2 cellular contexts compared by ENCODE assay signal in the genomic region with DNA sequence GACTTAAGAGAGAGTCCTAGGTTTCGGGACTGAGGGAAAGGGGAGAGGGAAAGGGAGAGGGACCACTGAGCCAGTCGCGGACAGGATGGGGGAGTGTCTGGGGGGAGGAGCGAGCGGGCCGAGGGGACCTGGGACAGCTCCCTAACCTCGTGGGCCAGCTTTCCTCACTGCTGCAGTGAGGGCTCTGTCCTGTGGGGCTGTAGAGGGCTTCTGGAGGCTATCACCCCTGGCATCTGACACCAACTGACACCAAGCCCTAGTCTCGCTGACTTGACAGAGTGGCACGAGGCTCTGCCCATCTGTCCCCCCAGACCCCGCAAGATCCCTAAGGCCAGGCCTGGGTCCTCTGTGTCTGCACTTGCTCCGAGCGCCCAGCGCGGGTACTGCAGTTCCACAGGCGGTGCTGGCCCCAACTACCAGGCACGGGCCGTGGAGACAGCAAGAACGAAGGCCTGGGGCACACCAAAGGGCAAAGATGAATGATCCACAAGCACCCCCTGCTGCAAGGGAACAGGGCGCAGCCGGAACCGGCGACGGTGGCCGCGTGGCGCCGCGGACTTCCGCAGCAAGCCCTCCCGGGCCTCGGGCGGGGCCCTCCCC.
TF ChIP-seq lines count a peak whose summit lies in the region.

No MANE protein-coding gene starts in this region.

TF ChIP-seq in A549, 52 proteins besides CTCF, POLR2A, EP300 and RAD21:
- TF ChIP-seq HOXA7 (CRISPR knock-in tag; IDR thresholded peaks at IDR 0.05) (no peak), BHLHE40 (IDR thresholded peaks at IDR 0.05; ENCODE audit: low read depth, low read length) (no peak), TFCP2L1 (CRISPR knock-in tag; IDR thresholded peaks at IDR 0.05) (no peak), RARB (CRISPR knock-in tag; IDR thresholded peaks at IDR 0.05) (no peak), MYC (IDR thresholded peaks at IDR 0.05; ENCODE audit: borderline replicate concordance, low read length) (peak; percentile 63)
- TF ChIP-seq, protein P1, sequence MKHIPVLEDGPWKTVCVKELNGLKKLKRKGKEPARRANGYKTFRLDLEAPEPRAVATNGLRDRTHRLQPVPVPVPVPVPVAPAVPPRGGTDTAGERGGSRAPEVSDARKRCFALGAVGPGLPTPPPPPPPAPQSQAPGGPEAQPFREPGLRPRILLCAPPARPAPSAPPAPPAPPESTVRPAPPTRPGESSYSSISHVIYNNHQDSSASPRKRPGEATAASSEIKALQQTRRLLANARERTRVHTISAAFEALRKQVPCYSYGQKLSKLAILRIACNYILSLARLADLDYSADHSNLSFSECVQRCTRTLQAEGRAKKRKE (CRISPR knock-in tag; IDR thresholded peaks at IDR 0.05; ENCODE audit: low read depth): no peak
- TF ChIP-seq, protein P2, sequence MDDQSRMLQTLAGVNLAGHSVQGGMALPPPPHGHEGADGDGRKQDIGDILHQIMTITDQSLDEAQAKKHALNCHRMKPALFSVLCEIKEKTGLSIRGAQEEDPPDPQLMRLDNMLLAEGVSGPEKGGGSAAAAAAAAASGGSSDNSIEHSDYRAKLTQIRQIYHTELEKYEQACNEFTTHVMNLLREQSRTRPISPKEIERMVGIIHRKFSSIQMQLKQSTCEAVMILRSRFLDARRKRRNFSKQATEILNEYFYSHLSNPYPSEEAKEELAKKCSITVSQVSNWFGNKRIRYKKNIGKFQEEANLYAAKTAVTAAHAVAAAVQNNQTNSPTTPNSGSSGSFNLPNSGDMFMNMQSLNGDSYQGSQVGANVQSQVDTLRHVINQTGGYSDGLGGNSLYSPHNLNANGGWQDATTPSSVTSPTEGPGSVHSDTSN (IDR thresholded peaks at IDR 0.05): no peak
- TF ChIP-seq, protein P3, sequence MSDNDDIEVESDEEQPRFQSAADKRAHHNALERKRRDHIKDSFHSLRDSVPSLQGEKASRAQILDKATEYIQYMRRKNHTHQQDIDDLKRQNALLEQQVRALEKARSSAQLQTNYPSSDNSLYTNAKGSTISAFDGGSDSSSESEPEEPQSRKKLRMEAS (IDR thresholded peaks at IDR 0.05): peak; percentile 61
- TF ChIP-seq, protein P4, sequence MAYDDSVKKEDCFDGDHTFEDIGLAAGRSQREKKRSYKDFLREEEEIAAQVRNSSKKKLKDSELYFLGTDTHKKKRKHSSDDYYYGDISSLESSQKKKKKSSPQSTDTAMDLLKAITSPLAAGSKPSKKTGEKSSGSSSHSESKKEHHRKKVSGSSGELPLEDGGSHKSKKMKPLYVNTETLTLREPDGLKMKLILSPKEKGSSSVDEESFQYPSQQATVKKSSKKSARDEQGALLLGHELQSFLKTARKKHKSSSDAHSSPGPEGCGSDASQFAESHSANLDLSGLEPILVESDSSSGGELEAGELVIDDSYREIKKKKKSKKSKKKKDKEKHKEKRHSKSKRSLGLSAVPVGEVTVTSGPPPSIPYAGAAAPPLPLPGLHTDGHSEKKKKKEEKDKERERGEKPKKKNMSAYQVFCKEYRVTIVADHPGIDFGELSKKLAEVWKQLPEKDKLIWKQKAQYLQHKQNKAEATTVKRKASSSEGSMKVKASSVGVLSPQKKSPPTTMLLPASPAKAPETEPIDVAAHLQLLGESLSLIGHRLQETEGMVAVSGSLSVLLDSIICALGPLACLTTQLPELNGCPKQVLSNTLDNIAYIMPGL (CRISPR knock-in tag; IDR thresholded peaks at IDR 0.05; ENCODE audit: borderline replicate concordance): no peak
- TF ChIP-seq, protein P5, sequence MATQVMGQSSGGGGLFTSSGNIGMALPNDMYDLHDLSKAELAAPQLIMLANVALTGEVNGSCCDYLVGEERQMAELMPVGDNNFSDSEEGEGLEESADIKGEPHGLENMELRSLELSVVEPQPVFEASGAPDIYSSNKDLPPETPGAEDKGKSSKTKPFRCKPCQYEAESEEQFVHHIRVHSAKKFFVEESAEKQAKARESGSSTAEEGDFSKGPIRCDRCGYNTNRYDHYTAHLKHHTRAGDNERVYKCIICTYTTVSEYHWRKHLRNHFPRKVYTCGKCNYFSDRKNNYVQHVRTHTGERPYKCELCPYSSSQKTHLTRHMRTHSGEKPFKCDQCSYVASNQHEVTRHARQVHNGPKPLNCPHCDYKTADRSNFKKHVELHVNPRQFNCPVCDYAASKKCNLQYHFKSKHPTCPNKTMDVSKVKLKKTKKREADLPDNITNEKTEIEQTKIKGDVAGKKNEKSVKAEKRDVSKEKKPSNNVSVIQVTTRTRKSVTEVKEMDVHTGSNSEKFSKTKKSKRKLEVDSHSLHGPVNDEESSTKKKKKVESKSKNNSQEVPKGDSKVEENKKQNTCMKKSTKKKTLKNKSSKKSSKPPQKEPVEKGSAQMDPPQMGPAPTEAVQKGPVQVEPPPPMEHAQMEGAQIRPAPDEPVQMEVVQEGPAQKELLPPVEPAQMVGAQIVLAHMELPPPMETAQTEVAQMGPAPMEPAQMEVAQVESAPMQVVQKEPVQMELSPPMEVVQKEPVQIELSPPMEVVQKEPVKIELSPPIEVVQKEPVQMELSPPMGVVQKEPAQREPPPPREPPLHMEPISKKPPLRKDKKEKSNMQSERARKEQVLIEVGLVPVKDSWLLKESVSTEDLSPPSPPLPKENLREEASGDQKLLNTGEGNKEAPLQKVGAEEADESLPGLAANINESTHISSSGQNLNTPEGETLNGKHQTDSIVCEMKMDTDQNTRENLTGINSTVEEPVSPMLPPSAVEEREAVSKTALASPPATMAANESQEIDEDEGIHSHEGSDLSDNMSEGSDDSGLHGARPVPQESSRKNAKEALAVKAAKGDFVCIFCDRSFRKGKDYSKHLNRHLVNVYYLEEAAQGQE (IDR thresholded peaks at IDR 0.05): peak; percentile 47; the same call in 1 of the 2 replicates

TF ChIP-seq in K562, 482 proteins besides CTCF, POLR2A, EP300 and RAD21 (continues in another document):
- TF ChIP-seq HDAC1 (IDR thresholded peaks at IDR 0.05): peak in 1 of 2 experiments; percentile 95; a peak in 2 of 4 replicates
- TF ChIP-seq NCOR1 (IDR thresholded peaks at IDR 0.05): no peak
- no peak for TF ChIP-seq NR1H2 (CRISPR knock-in tag; IDR thresholded peaks at IDR 0.05)
- TF ChIP-seq, protein P6, sequence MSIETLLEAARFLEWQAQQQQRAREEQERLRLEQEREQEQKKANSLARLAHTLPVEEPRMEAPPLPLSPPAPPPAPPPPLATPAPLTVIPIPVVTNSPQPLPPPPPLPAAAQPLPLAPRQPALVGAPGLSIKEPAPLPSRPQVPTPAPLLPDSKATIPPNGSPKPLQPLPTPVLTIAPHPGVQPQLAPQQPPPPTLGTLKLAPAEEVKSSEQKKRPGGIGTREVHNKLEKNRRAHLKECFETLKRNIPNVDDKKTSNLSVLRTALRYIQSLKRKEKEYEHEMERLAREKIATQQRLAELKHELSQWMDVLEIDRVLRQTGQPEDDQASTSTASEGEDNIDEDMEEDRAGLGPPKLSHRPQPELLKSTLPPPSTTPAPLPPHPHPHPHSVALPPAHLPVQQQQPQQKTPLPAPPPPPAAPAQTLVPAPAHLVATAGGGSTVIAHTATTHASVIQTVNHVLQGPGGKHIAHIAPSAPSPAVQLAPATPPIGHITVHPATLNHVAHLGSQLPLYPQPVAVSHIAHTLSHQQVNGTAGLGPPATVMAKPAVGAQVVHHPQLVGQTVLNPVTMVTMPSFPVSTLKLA (conservative IDR thresholded peaks at IDR 0.05): peak; percentile 94 to 98
- TF ChIP-seq NCOA4 (IDR thresholded peaks at IDR 0.05; ENCODE audit: partially characterized antibody): no peak
- TF ChIP-seq SPI1 (IDR thresholded peaks at IDR 0.05; ENCODE audit: borderline replicate concordance, low read depth, low read length): 0 out of 2 replicates have a peak, but pooled peaks have one; percentile 15
- TF ChIP-seq MAZ (CRISPR knock-in tag; conservative IDR thresholded peaks at IDR 0.05 in 1 of 2, IDR thresholded peaks at IDR 0.05 in 1 of 2): peak in 1 of 2 experiments; percentile 53; a peak in 1 of 4 replicates
- no peak for TF ChIP-seq SIN3B (IDR thresholded peaks at IDR 0.05; ENCODE audit: low read depth)
- TF ChIP-seq, protein P7, sequence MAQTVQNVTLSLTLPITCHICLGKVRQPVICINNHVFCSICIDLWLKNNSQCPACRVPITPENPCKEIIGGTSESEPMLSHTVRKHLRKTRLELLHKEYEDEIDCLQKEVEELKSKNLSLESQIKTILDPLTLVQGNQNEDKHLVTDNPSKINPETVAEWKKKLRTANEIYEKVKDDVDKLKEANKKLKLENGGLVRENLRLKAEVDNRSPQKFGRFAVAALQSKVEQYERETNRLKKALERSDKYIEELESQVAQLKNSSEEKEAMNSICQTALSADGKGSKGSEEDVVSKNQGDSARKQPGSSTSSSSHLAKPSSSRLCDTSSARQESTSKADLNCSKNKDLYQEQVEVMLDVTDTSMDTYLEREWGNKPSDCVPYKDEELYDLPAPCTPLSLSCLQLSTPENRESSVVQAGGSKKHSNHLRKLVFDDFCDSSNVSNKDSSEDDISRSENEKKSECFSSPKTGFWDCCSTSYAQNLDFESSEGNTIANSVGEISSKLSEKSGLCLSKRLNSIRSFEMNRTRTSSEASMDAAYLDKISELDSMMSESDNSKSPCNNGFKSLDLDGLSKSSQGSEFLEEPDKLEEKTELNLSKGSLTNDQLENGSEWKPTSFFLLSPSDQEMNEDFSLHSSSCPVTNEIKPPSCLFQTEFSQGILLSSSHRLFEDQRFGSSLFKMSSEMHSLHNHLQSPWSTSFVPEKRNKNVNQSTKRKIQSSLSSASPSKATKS (CRISPR knock-in tag; IDR thresholded peaks at IDR 0.05): no peak
- TF ChIP-seq GABPB1 (CRISPR knock-in tag; IDR thresholded peaks at IDR 0.05): peak; percentile 23; the same call in 1 of the 2 replicates
- no peak for TF ChIP-seq NR2C1 (IDR thresholded peaks at IDR 0.05)
- no peak for TF ChIP-seq NR2C1 (tag; IDR thresholded peaks at IDR 0.05)
- TF ChIP-seq PYGO2 (tag; IDR thresholded peaks at IDR 0.05): no peak
- TF ChIP-seq MXI1 (IDR thresholded peaks at IDR 0.05; ENCODE audit: low read depth, low read length): 0 out of 2 replicates have a peak, but pooled peaks have one; percentile 48
- peak; percentile 86 for TF ChIP-seq MYC (IDR thresholded peaks at IDR 0.05; ENCODE audit: low read depth, low read length)
- peak; percentile 29; the same call in 1 of the 2 replicates for TF ChIP-seq MYC (CRISPR knock-in tag; IDR thresholded peaks at IDR 0.05; ENCODE audit: borderline replicate concordance, low read depth)
- no peak for TF ChIP-seq HNRNPH1 (optimal IDR thresholded peaks at IDR 0.05; ENCODE audit: low read depth, low read length)
- TF ChIP-seq, protein P8, sequence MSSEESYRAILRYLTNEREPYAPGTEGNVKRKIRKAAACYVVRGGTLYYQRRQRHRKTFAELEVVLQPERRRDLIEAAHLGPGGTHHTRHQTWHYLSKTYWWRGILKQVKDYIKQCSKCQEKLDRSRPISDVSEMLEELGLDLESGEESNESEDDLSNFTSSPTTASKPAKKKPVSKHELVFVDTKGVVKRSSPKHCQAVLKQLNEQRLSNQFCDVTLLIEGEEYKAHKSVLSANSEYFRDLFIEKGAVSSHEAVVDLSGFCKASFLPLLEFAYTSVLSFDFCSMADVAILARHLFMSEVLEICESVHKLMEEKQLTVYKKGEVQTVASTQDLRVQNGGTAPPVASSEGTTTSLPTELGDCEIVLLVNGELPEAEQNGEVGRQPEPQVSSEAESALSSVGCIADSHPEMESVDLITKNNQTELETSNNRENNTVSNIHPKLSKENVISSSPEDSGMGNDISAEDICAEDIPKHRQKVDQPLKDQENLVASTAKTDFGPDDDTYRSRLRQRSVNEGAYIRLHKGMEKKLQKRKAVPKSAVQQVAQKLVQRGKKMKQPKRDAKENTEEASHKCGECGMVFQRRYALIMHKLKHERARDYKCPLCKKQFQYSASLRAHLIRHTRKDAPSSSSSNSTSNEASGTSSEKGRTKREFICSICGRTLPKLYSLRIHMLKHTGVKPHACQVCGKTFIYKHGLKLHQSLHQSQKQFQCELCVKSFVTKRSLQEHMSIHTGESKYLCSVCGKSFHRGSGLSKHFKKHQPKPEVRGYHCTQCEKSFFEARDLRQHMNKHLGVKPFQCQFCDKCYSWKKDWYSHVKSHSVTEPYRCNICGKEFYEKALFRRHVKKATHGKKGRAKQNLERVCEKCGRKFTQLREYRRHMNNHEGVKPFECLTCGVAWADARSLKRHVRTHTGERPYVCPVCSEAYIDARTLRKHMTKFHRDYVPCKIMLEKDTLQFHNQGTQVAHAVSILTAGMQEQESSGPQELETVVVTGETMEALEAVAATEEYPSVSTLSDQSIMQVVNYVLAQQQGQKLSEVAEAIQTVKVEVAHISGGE (CRISPR knock-in tag; IDR thresholded peaks at IDR 0.05): peak in 1 of 3 experiments; percentile 58; a peak in 1 of 6 replicates
- TF ChIP-seq ZNF75A (CRISPR knock-in tag; IDR thresholded peaks at IDR 0.05): no peak
- TF ChIP-seq EHMT2 (IDR thresholded peaks at IDR 0.05): peak; percentile 77; the same call in 1 of the 2 replicates
- TF ChIP-seq MAFK (IDR thresholded peaks at IDR 0.05; ENCODE audit: low read length): no peak
- no peak for TF ChIP-seq ZNF239 (CRISPR knock-in tag; IDR thresholded peaks at IDR 0.05)
- TF ChIP-seq RCOR1 (IDR thresholded peaks at IDR 0.05; ENCODE audit: borderline replicate concordance in 1 of 2, low read depth in 2 of 2, low read length in 2 of 2): no peak
- no peak for TF ChIP-seq ZFP1 (CRISPR knock-in tag; IDR thresholded peaks at IDR 0.05)
- TF ChIP-seq SRF (CRISPR knock-in tag; IDR thresholded peaks at IDR 0.05): no peak
- peak; percentile 97 for TF ChIP-seq SAP30 (IDR thresholded peaks at IDR 0.05; ENCODE audit: borderline replicate concordance, insufficient read depth, low read depth, low read length, poor library complexity, severe bottlenecking)
- TF ChIP-seq, protein P9, sequence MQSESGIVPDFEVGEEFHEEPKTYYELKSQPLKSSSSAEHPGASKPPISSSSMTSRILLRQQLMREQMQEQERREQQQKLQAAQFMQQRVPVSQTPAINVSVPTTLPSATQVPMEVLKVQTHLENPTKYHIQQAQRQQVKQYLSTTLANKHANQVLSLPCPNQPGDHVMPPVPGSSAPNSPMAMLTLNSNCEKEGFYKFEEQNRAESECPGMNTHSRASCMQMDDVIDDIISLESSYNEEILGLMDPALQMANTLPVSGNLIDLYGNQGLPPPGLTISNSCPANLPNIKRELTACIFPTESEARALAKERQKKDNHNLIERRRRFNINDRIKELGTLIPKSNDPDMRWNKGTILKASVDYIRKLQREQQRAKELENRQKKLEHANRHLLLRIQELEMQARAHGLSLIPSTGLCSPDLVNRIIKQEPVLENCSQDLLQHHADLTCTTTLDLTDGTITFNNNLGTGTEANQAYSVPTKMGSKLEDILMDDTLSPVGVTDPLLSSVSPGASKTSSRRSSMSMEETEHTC (IDR thresholded peaks at IDR 0.05): no peak
- TF ChIP-seq TCF3 (CRISPR knock-in tag; IDR thresholded peaks at IDR 0.05): no peak
